9 cellular contexts compared by ENCODE assay signal in the genomic region with DNA sequence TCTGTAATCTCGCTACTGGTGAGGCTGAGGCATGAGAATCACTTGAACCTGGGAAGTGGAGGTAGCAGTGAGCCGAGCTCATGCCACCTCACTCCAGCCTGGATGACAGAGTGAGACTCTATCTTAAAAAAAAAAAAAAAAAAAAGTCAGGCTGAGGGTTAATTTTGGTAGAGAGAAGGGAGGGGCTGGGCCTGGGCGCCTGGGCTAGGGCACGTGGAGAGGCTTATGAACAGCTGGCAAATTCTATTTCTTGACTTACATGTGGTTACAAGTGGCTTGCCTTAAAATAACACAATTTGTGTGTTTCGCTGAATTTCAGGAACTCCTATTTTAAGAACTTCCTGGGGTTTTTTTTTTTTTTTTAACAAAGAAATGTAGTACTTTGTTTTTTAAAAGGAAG. TPM values are rescaled to one million over a fixed set of nuclear protein-coding genes. Genes with fewer than 3 reads are reported as not detected.
DNase-seq lines count a peak whose midpoint lies in the region; ATAC-seq and TF ChIP-seq lines count a peak whose summit lies in the region.
"Had no signal": no experiment of that assay in that cellular context is flagged by ENCODE, and none has a peak within 500 bp of the region (broad histone marks: within the 10 kb centered on the region; RNA-seq: fewer than 3 reads in every experiment).

No MANE protein-coding gene starts in this region.

- H3K36me3 ChIP-seq in CD4-positive, alpha-beta memory T cell (ENCODE audit: insufficient read depth, low read length) = no peaks in the 10 kb centered on the region
- H3K36me3 ChIP-seq in SK-N-MC (ENCODE audit: insufficient read depth, low read length) = no peaks in the 10 kb centered on the region
- no peaks in the 10 kb centered on the region for H3K36me3 ChIP-seq in heart right ventricle
- H3K36me3 ChIP-seq in esophagus muscularis mucosa = no peaks in the 10 kb centered on the region

- H3K27ac Mint-ChIP-seq in CD4-positive, alpha-beta memory T cell = peak overlapping the region; percentile 8 to 89 (median 72)

- no peaks in the 10 kb centered on the region for H3K9me3 Mint-ChIP-seq in CD4-positive, alpha-beta memory T cell

- no peak for TF ChIP-seq POLR2A in esophagus muscularis mucosa (IDR thresholded peaks at IDR 0.05; ENCODE audit: low read depth)

- no peaks in the 10 kb centered on the region for H3K9me3 ChIP-seq in CD4-positive, alpha-beta memory T cell (ENCODE audit: control insufficient read depth in 1 of 2, low read length in 2 of 2)
- H3K9me3 ChIP-seq in SK-N-MC (ENCODE audit: low read depth, low read length) (no peaks in the 10 kb centered on the region), heart right ventricle (peaks cover 0 to 6% (median 0%) of the 10 kb centered on the region in 11 donors), esophagus muscularis mucosa (peaks cover 0 to 3% (median under 1%) of the 10 kb centered on the region in 4 donors)

- no peaks in the 10 kb centered on the region for H3K27me3 ChIP-seq in CD4-positive, alpha-beta memory T cell (ENCODE audit: insufficient read depth, low read length)
- peaks cover 0 to 5% (median 0%) of the 10 kb centered on the region in 7 donors for H3K27me3 ChIP-seq in heart right ventricle
- H3K27me3 ChIP-seq in esophagus muscularis mucosa = peaks cover 0 to 36% (median 0%) of the 10 kb centered on the region in 4 donors

- H3K9ac ChIP-seq in SK-N-MC (ENCODE audit: insufficient read length) = peak overlapping the region; percentile 67

- POLR2A ChIA-PET in CD4-positive, alpha-beta memory T cell (lab: Charles Lee; ENCODE audit: partially characterized antibody) = interaction anchor here (0.7 to 1.8 kb wide), 5 partner anchors 20 to 469 kb away, joined by 3 to 6 read pairs (median 3); a partner anchor contains a TSS

- no peak overlapping the region for H3K27ac ChIP-seq in CD4-positive, alpha-beta memory T cell (ENCODE audit: low read depth, low read length)
- H3K27ac ChIP-seq in SK-N-MC (peak overlapping the region; percentile 98), heart right ventricle (peak overlapping the region in 1 of 10 donors; percentile 40), esophagus muscularis mucosa (replicated peaks in 1 of 4) (no peak overlapping the region)

- H3K36me3 Mint-ChIP-seq in CD4-positive, alpha-beta memory T cell = no peaks in the 10 kb centered on the region

- ATAC-seq in heart right ventricle = peak in 6 of 8 donors; percentile 29 to 72 (median 66)

- no peak for TF ChIP-seq EP300 in esophagus muscularis mucosa (IDR thresholded peaks at IDR 0.05)

- H3K4me3 Mint-ChIP-seq in CD4-positive, alpha-beta memory T cell = peak overlapping the region in 7 of 8 donors; percentile 45 to 80 (median 68)

- H3K4me1 ChIP-seq in CD4-positive, alpha-beta memory T cell (ENCODE audit: insufficient read depth, low read length) = peaks cover 49% of the 10 kb centered on the region
- peaks cover 0 to 61% (median 16%) of the 10 kb centered on the region in 9 donors for H3K4me1 ChIP-seq in heart right ventricle
- peaks cover 0 to 5% (median 2%) of the 10 kb centered on the region in 4 donors for H3K4me1 ChIP-seq in esophagus muscularis mucosa

- WGBS in heart right ventricle, 2 donors = 28 to 29% methylated on average over 5 of the region's 5 CpGs
- WGBS in esophagus muscularis mucosa = 43% methylated on average over 5 of the region's 5 CpGs

- TF ChIP-seq CTCF in HFF-Myc (IDR thresholded peaks at IDR 0.05; ENCODE audit: low read depth, low read length, missing control alignments) = no peak
- no peak for TF ChIP-seq CTCF in heart right ventricle (IDR thresholded peaks at IDR 0.05)
- TF ChIP-seq CTCF in esophagus muscularis mucosa (IDR thresholded peaks at IDR 0.05) = no peak

- intact Hi-C loops in CD4-positive, alpha-beta memory T cell (cut with micrococcal nuclease) = loop anchor here (1.0 to 10.0 kb wide), 3 partner anchors 51 to 164 kb away; a partner anchor contains a TSS
- intact Hi-C loops in heart right ventricle (cut with DNase I) = loop anchor here in 3 of 10 donors (2.0 to 10.0 kb wide), 3 partner anchors 74 to 161 kb away; a partner anchor contains a TSS
- intact Hi-C loops in esophagus muscularis mucosa (cut with DNase I) = no loop called here

- peaks cover 29 to 58% (median 41%) of the 10 kb centered on the region in 4 donors for H3K4me1 Mint-ChIP-seq in CD4-positive, alpha-beta memory T cell

- peak; percentile 27 to 62 (median 34) for DNase-seq in CD4-positive, alpha-beta memory T cell
- DNase-seq in HFF-Myc (ENCODE audit: extremely low read depth, low read depth) (peak; percentile 15), SK-N-MC (ENCODE audit: low read depth, low spot score) (peak; percentile 80), heart right ventricle (peak; percentile 20 to 30), NCI-H2081 (lab: John Stamatoyannopoulos, UW) (no peak), GOT3 (lab: John Stamatoyannopoulos, UW) (no peak), DMS79 treated with DMSO at 0.1 percent for 48 hours (lab: John Stamatoyannopoulos, UW) (no peak), esophagus muscularis mucosa (ENCODE audit: extremely low spot score) (no peak)
- DNase-seq: small intestine had no signal

- H3K4me3 ChIP-seq in CD4-positive, alpha-beta memory T cell (ENCODE audit: low read length in 2 of 2) = no peak overlapping the region
- H3K4me3 ChIP-seq in HFF-Myc (replicated peaks; ENCODE audit: low read depth, low read length) (no peak overlapping the region), SK-N-MC (peak overlapping the region; percentile 70), heart right ventricle (peak overlapping the region in 1 of 10 donors; percentile 16), esophagus muscularis mucosa (no peak overlapping the region)

- CTCF ChIA-PET in CD4-positive, alpha-beta memory T cell (lab: Charles Lee; ENCODE audit: partially characterized antibody) = interaction anchor here (0.9 to 6.6 kb wide), 5 partner anchors 15 to 173 kb away, joined by 3 to 45 read pairs (median 4); a partner anchor contains a TSS

- H3K27me3 Mint-ChIP-seq in CD4-positive, alpha-beta memory T cell = no peaks in the 10 kb centered on the region

RNA-seq across cellular contexts. Expression of a gene that starts 47.6 kb away (rescaled TPM):
- 10 to 100 TPM; 28.4 to 30.2 TPM for total RNA-seq in CD4-positive, alpha-beta memory T cell
- polyA plus RNA-seq in CD4-positive, alpha-beta memory T cell = 1 to 10 TPM in 1 of 2 donors, not detected in 1; 2.0 TPM
- 10 to 100 TPM; 10.8 to 29.1 (median 15.8) TPM for total RNA-seq in heart right ventricle
- polyA plus RNA-seq in heart right ventricle = 10 to 100 TPM; 12.1 to 31.2 TPM
- total RNA-seq in esophagus muscularis mucosa = 10 to 100 TPM; 10.1 to 25.9 (median 20.8) TPM

RNA-seq across cellular contexts. Expression of a gene that starts 52.9 kb away (rescaled TPM):
- 10 to 100 TPM; 43.5 to 46.5 TPM for total RNA-seq in CD4-positive, alpha-beta memory T cell
- polyA plus RNA-seq in CD4-positive, alpha-beta memory T cell = 10 to 100 TPM; 11.5 to 18.4 TPM
- total RNA-seq in heart right ventricle = 10 to 100 TPM in 8 of 10 donors, 1 to 10 TPM in 2; 5.5 to 19.4 (median 12.2) TPM
- polyA plus RNA-seq in heart right ventricle = 10 to 100 TPM in 1 of 2 donors, 1 to 10 TPM in 1; 8.8 to 11.0 TPM
- total RNA-seq in esophagus muscularis mucosa = 10 to 100 TPM; 10.6 to 19.1 (median 14.9) TPM

Comparison
In these comparisons a context has a peak if more than half of its experiments do, and no peak if none do; other contexts are left out.
1. DNase-seq: peak in CD4-positive, alpha-beta memory T cell (5 of 5), HFF-Myc (single experiment), SK-N-MC (single experiment) and heart right ventricle (2 of 2); none in NCI-H2081 (0 of 2), GOT3 (single experiment), DMS79 treated with DMSO at 0.1 percent for 48 hours (single experiment) and esophagus muscularis mucosa (single experiment).